ENCODE assay signal across 1 cellular context in the genomic region with DNA sequence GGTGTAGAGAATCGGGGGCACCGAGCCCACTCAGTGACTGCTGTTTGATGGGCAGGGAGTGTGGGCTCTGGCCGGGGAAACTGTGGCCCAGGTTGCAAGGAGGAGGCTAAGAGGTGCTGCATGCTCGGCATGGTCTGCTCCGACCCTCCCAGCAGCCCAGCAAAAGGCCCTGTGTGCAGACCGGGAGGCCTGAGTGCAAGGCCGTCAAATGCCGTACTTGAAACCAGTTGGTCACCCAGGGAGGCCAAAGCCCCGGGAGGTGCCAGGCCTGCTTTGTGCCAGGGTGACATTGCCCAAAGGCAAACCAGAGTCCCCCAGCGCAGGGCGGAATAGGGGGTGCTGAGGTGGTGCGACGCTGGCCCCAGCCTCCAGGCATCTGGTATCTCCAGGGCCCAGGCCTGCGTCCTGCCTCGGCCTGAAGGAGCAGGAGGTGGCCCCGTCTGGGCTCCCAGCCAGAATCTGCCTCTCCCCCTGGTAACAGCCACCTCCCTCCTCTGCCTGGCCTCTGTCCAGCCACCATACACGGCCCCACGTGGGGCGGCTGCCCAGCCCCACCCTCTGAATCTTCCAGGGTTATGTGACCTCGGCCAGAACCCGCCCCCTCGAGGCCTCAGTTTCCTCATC.
TF ChIP-seq lines count a peak whose summit lies in the region.

No MANE protein-coding gene starts in this region.

TF ChIP-seq in neural cell, 6 proteins besides CTCF, POLR2A, EP300 and RAD21 (continued from another document):
- TF ChIP-seq, protein P1, sequence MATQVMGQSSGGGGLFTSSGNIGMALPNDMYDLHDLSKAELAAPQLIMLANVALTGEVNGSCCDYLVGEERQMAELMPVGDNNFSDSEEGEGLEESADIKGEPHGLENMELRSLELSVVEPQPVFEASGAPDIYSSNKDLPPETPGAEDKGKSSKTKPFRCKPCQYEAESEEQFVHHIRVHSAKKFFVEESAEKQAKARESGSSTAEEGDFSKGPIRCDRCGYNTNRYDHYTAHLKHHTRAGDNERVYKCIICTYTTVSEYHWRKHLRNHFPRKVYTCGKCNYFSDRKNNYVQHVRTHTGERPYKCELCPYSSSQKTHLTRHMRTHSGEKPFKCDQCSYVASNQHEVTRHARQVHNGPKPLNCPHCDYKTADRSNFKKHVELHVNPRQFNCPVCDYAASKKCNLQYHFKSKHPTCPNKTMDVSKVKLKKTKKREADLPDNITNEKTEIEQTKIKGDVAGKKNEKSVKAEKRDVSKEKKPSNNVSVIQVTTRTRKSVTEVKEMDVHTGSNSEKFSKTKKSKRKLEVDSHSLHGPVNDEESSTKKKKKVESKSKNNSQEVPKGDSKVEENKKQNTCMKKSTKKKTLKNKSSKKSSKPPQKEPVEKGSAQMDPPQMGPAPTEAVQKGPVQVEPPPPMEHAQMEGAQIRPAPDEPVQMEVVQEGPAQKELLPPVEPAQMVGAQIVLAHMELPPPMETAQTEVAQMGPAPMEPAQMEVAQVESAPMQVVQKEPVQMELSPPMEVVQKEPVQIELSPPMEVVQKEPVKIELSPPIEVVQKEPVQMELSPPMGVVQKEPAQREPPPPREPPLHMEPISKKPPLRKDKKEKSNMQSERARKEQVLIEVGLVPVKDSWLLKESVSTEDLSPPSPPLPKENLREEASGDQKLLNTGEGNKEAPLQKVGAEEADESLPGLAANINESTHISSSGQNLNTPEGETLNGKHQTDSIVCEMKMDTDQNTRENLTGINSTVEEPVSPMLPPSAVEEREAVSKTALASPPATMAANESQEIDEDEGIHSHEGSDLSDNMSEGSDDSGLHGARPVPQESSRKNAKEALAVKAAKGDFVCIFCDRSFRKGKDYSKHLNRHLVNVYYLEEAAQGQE (IDR thresholded peaks at IDR 0.05; ENCODE audit: borderline replicate concordance), result no peak
- no peak for TF ChIP-seq EZH2 (IDR thresholded peaks at IDR 0.05; ENCODE audit: borderline replicate concordance, insufficient read depth, low read length, poor library complexity, severe bottlenecking)
